20 cellular contexts compared by ENCODE assay signal in genomic region chr16:24526701-24527470, GRCh38.
"Had no signal": no experiment of that assay in that cellular context is flagged by ENCODE, and none has a peak within 500 bp of the region (broad histone marks: within the 10 kb centered on the region; RNA-seq: fewer than 3 reads in every experiment).

No MANE protein-coding gene starts in this region.

- H3K9me3 Mint-ChIP-seq: activated naive CD4-positive, alpha-beta T cell treated with anti-CD3 and anti-CD28 coated beads, Interleukin-2, amount 50 U/mL, for 72 hours; activated T-helper 1 cell treated with anti-CD3 and anti-CD28 coated beads, Interleukin-12 subunit alpha, Interleukin-12 subunit beta, Interleukin-2, Interleukin-4 antibody, amounts not matched to agents 30 ng/mL and 10 ng/mL and 1 ng/mL, durations not matched to agents 14 hours and 24 hours and 36 hours; nephron progenitor cell had no signal

- FAIRE-seq: endothelial cell of umbilical vein, keratinocyte had no signal

- H3K27ac ChIP-seq: foreskin keratinocyte, WERI-Rb-1 had no signal

- H3K27ac Mint-ChIP-seq: activated naive CD4-positive, alpha-beta T cell treated with anti-CD3 and anti-CD28 coated beads, Interleukin-2, amount 50 U/mL, for 72 hours; nephron progenitor cell had no signal

- DNase-seq: activated CD4-positive, alpha-beta T cell treated with anti-CD3 and anti-CD28 coated beads, Interleukin-2, amount 50 U/mL, for 48 hours; activated gamma-delta T cell treated with Interleukin-2 at 50 U/mL for 16 hours; activated T-cell treated with anti-CD3 and anti-CD28 coated beads for 4 hours; dermis blood vessel endothelial cell; effector memory CD4-positive, alpha-beta T cell; glutamatergic neuron; hippocampal formation; nephron progenitor cell; nucleus accumbens; stimulated activated CD4-positive, alpha-beta T cell treated with anti-CD3 and anti-CD28 coated beads, Interleukin-12 subunit alpha, Interleukin-12 subunit beta, amount 100 ng/mL, for 4 hours; stimulated activated CD4-positive, alpha-beta T cell treated with anti-CD3 and anti-CD28 coated beads, Interleukin-1b, Interleukin-23, amount 100 ng/mL, for 48 hours; stimulated activated naive CD4-positive, alpha-beta T cell; T-helper 2 cell; WERI-Rb-1 had no signal

- ATAC-seq: activated naive CD4-positive, alpha-beta T cell treated with anti-CD3 and anti-CD28 coated beads, Interleukin-2, amount 50 U/mL, for 72 hours; left lobe of liver had no signal

- H3K4me3 Mint-ChIP-seq: activated T-helper 1 cell treated with anti-CD3 and anti-CD28 coated beads, Interleukin-12 subunit alpha, Interleukin-12 subunit beta, Interleukin-2, Interleukin-4 antibody, amounts not matched to agents 30 ng/mL and 10 ng/mL and 1 ng/mL, durations not matched to agents 14 hours and 24 hours and 36 hours; nephron progenitor cell had no signal

- H3K27me3 ChIP-seq: foreskin keratinocyte had no signal

- H3K36me3 ChIP-seq: WERI-Rb-1 had no signal

- H3K36me3 Mint-ChIP-seq: activated naive CD4-positive, alpha-beta T cell treated with anti-CD3 and anti-CD28 coated beads, Interleukin-2, amount 50 U/mL, for 72 hours had no signal
